In genomic region chr12:62588916-62589315, GRCh38 we compare ENCODE assay signal across 23 cellular contexts.
DNase-seq lines count a peak whose midpoint lies in the region; ATAC-seq and TF ChIP-seq lines count a peak whose summit lies in the region.
"Had no signal": no experiment of that assay in that cellular context is flagged by ENCODE, and none has a peak within 500 bp of the region (broad histone marks: within the 10 kb centered on the region; RNA-seq: fewer than 3 reads in every experiment).

No MANE protein-coding gene starts in this region.

- H3K4me3 ChIP-seq in SK-N-SH (ENCODE audit: low read depth in 2 of 2, low read length in 1 of 2) (no peak overlapping the region), fibroblast of mammary gland (ENCODE audit: control insufficient read depth, low read depth, low read length) (no peak overlapping the region), skeletal muscle satellite cell (ENCODE audit: low read length) (no peak overlapping the region)
- H3K4me3 ChIP-seq: coronary artery, lung had no signal

- no peak for ATAC-seq in HG02642 (IDR thresholded peaks at IDR 0.05; ENCODE audit: poor library complexity, unreplicated experiment)
- ATAC-seq: activated CD8-positive, alpha-beta memory T cell treated with anti-CD3 and anti-CD28 coated beads, Interleukin-2, amount 10 ng/mL, durations not matched to agents 7 days and 5 days; activated naive CD4-positive, alpha-beta T cell treated with anti-CD3 and anti-CD28 coated beads, Interleukin-2, amount 50 U/mL, for 72 hours; foreskin keratinocyte had no signal

- peaks cover 22% of the 10 kb centered on the region for H3F3A ChIP-seq in SK-N-SH (replicated peaks; ENCODE audit: insufficient read depth)

- no peaks in the 10 kb centered on the region for H3K9me2 ChIP-seq in SK-N-SH

- H3K4me2 ChIP-seq in SK-N-SH (no peak overlapping the region; the same call in 1 of the 2 replicates), skeletal muscle satellite cell (ENCODE audit: low read length) (peak overlapping the region; percentile 18)

- no peak for TF ChIP-seq EP300 in SK-N-SH (IDR thresholded peaks at IDR 0.05; ENCODE audit: borderline replicate concordance in 1 of 2, low read depth in 1 of 2, low read length in 1 of 2)

- WGBS in SK-N-SH (ENCODE audit: low lambda C conversion rate) = 52% methylated on average over 1 of the region's 1 CpG

- H4K20me1 ChIP-seq in SK-N-SH (ENCODE audit: insufficient read depth) = no peaks in the 10 kb centered on the region

- H3K36me3 ChIP-seq in SK-N-SH (replicated peaks in 1 of 2; ENCODE audit: control insufficient read depth in 1 of 2, insufficient read depth in 2 of 2, low read length in 1 of 2) (peaks cover 54 to 59% of the 10 kb centered on the region in 2 experiments), skeletal muscle satellite cell (ENCODE audit: insufficient read depth, low read length) (peaks cover 19% of the 10 kb centered on the region)

- H2AFZ ChIP-seq in SK-N-SH (ENCODE audit: low read depth) = no peak overlapping the region

- H3K79me2 ChIP-seq in SK-N-SH (ENCODE audit: insufficient read depth) = no peaks in the 10 kb centered on the region

- no peaks in the 10 kb centered on the region for H3K27me3 ChIP-seq in SK-N-SH (ENCODE audit: insufficient read depth)
- no peaks in the 10 kb centered on the region for H3K27me3 ChIP-seq in skeletal muscle satellite cell (ENCODE audit: control insufficient read depth, insufficient read depth, low read length)
- H3K27me3 ChIP-seq: foreskin keratinocyte had no signal

- H3K27ac ChIP-seq in SK-N-SH (ENCODE audit: low read depth in 2 of 2, low read length in 1 of 2) = peak overlapping the region in 1 of 2 experiments; percentile 57; a peak in 2 of 4 replicates
- H3K27ac ChIP-seq: coronary artery, foreskin keratinocyte, RWPE1 had no signal

- POLR2A ChIA-PET in SK-N-SH (lab: Yijun Ruan, JAX) = no interaction called here

- no peaks in the 10 kb centered on the region for H3K9me3 ChIP-seq in SK-N-SH
- H3K9me3 ChIP-seq in skeletal muscle satellite cell (replicated peaks; ENCODE audit: low read length) = no peaks in the 10 kb centered on the region

- H3K4me1 ChIP-seq in SK-N-SH (ENCODE audit: control insufficient read depth in 1 of 2, insufficient read depth in 2 of 2, low read depth in 1 of 2, low read length in 1 of 2) = peaks cover 0 to 5% of the 10 kb centered on the region in 2 experiments; a peak in 1 of 4 replicates
- peaks cover 13% of the 10 kb centered on the region for H3K4me1 ChIP-seq in skeletal muscle satellite cell (ENCODE audit: control insufficient read depth, insufficient read depth, low read length)
- H3K4me1 ChIP-seq: foreskin keratinocyte had no signal

- no peak overlapping the region; the same call in 1 of the 2 replicates for H3K9ac ChIP-seq in SK-N-SH
- no peak overlapping the region for H3K9ac ChIP-seq in skeletal muscle satellite cell (ENCODE audit: low read depth, low read length)

- no peak for TF ChIP-seq RAD21 in SK-N-SH (IDR thresholded peaks at IDR 0.05; ENCODE audit: low read length)

- peak; percentile 24 for DNase-seq in NCI-H146 (lab: John Stamatoyannopoulos, UW)
- DNase-seq in NCI-H146 treated with DMSO at 0.1 percent for 48 hours (lab: John Stamatoyannopoulos, UW; ENCODE audit: unreplicated experiment) = no peak
- no peak for DNase-seq in SK-N-SH
- DNase-seq in fibroblast of mammary gland (ENCODE audit: low read depth) = peak; percentile 23
- no peak for DNase-seq in cerebellum (ENCODE audit: low spot score)
- no peak for DNase-seq in DMS153 treated with DMSO at 0.1 percent for 48 hours (lab: John Stamatoyannopoulos, UW; ENCODE audit: unreplicated experiment)
- DNase-seq: 8988T; activated CD8-positive, alpha-beta memory T cell treated with anti-CD3 and anti-CD28 coated beads, Interleukin-2, amount 10 ng/mL, durations not matched to agents 7 days and 5 days; foreskin keratinocyte; hypothalamus; KG1; kidney; NCI-H2029 treated with DMSO at 0.1 percent for 48 hours; NCI-H510A; occipital lobe; stimulated activated CD8-positive, alpha-beta memory T cell treated with anti-CD3 and anti-CD28 coated beads, Interleukin-4, amount 100 ng/mL, for 48 hours; SW 1271 had no signal

- CTCF ChIA-PET in SK-N-SH (lab: Yijun Ruan, JAX) = interaction anchor here (0.7 to 2.5 kb wide), 3 partner anchors 179 to 225 kb away, joined by 3 to 8 read pairs (median 3); no protein-coding TSS in a partner anchor

- no peak for TF ChIP-seq CTCF in SK-N-SH (IDR thresholded peaks at IDR 0.05)
- no peak for TF ChIP-seq CTCF in fibroblast of mammary gland (conservative IDR thresholded peaks at IDR 0.05; ENCODE audit: control insufficient read depth, insufficient read depth, low read depth, low read length)

TF ChIP-seq in SK-N-SH, 30 proteins besides CTCF, POLR2A, EP300 and RAD21:
- TF ChIP-seq POLR2AphosphoS5 (IDR thresholded peaks at IDR 0.05; ENCODE audit: low read depth, low read length) = no peak
- TF ChIP-seq RXRA (IDR thresholded peaks at IDR 0.05; ENCODE audit: borderline replicate concordance, low read depth) = no peak
- no peak for TF ChIP-seq FOXJ3 (CRISPR knock-in tag; IDR thresholded peaks at IDR 0.05)
- no peak for TF ChIP-seq YY1 (IDR thresholded peaks at IDR 0.05; ENCODE audit: low read depth)
- TF ChIP-seq ELF1 (IDR thresholded peaks at IDR 0.05) = no peak
- TF ChIP-seq NRF1 (IDR thresholded peaks at IDR 0.05; ENCODE audit: low read depth, low read length) = no peak
- TF ChIP-seq JUND (IDR thresholded peaks at IDR 0.05) = no peak
- peak; percentile 49; the same call in 1 of the 2 replicates for TF ChIP-seq PBX3 (IDR thresholded peaks at IDR 0.05)
- no peak for TF ChIP-seq RCOR1 (IDR thresholded peaks at IDR 0.05; ENCODE audit: low read length)
- no peak for TF ChIP-seq USF2 (IDR thresholded peaks at IDR 0.05; ENCODE audit: borderline replicate concordance, low read depth, low read length)
- no peak for TF ChIP-seq ZBTB33 (IDR thresholded peaks at IDR 0.05; ENCODE audit: borderline replicate concordance, low read depth)
- peak; percentile 55; the same call in 1 of the 2 replicates for TF ChIP-seq FOSL2 (IDR thresholded peaks at IDR 0.05; ENCODE audit: borderline replicate concordance, low read depth)

Comparison
In these comparisons a context has a peak if more than half of its experiments do, and no peak if none do; other contexts are left out.
1. DNase-seq: peak in NCI-H146 (single experiment) and fibroblast of mammary gland (single experiment); none in NCI-H146 treated with DMSO at 0.1 percent for 48 hours (single experiment), SK-N-SH (single experiment), cerebellum (single experiment) and DMS153 treated with DMSO at 0.1 percent for 48 hours (single experiment).